21 cellular contexts compared by ENCODE assay signal in genomic region chr11:66907751-66908173, GRCh38. TPM values are rescaled to one million over a fixed set of nuclear protein-coding genes. Genes with fewer than 3 reads are reported as not detected.
DNase-seq lines count a peak whose midpoint lies in the region; ATAC-seq and TF ChIP-seq lines count a peak whose summit lies in the region.
"Had no signal": no experiment of that assay in that cellular context is flagged by ENCODE, and none has a peak within 500 bp of the region (broad histone marks: within the 10 kb centered on the region; RNA-seq: fewer than 3 reads in every experiment).

No MANE protein-coding gene starts in this region.

- peaks cover 19% of the 10 kb centered on the region for H3F3A ChIP-seq in neural progenitor cell (ENCODE audit: low read depth)

- peaks cover 8% of the 10 kb centered on the region for H4K20me1 ChIP-seq in neural progenitor cell (ENCODE audit: low read depth)

- no peaks in the 10 kb centered on the region for H3K9me3 Mint-ChIP-seq in neural progenitor cell
- H3K9me3 Mint-ChIP-seq: CD14-positive monocyte; natural killer cell treated with Interleukin-12 subunit alpha and Interleukin-12 subunit beta and Interleukin-15 and Interleukin-18, amount 100 ng/mL, for 72 hours; stimulated activated naive CD8-positive, alpha-beta T cell treated with anti-CD3 and anti-CD28 coated beads, Interleukin-15, amount 100 ng/mL, for 72 hours had no signal

- peaks cover 8% of the 10 kb centered on the region for H3K27me3 Mint-ChIP-seq in neural progenitor cell (ENCODE audit: insufficient read depth, low read depth)
- H3K27me3 Mint-ChIP-seq: stimulated activated naive CD8-positive, alpha-beta T cell treated with anti-CD3 and anti-CD28 coated beads, Interleukin-15, amount 100 ng/mL, for 72 hours had no signal

- no peaks in the 10 kb centered on the region for H3K36me3 Mint-ChIP-seq in neural progenitor cell
- H3K36me3 Mint-ChIP-seq: CD14-positive monocyte; natural killer cell treated with Interleukin-12 subunit alpha and Interleukin-12 subunit beta and Interleukin-15 and Interleukin-18, amount 100 ng/mL, for 72 hours had no signal

- H3K4me3 ChIP-seq in left ventricle myocardium inferior (no peak overlapping the region), neural progenitor cell (no peak overlapping the region)
- H3K4me3 ChIP-seq: ascending aorta, colonic mucosa, MG63 had no signal

- no peaks in the 10 kb centered on the region for H3K27me3 ChIP-seq in left ventricle myocardium inferior (ENCODE audit: low read depth)
- H3K27me3 ChIP-seq in neural progenitor cell, result no peaks in the 10 kb centered on the region
- H3K27me3 ChIP-seq: ascending aorta, colonic mucosa, MG63 had no signal

- H3K36me3 ChIP-seq in left ventricle myocardium inferior (no peaks in the 10 kb centered on the region), neural progenitor cell (no peaks in the 10 kb centered on the region)
- H3K36me3 ChIP-seq: ascending aorta, colonic mucosa, MG63 had no signal

- no peaks in the 10 kb centered on the region for H3K79me2 ChIP-seq in neural progenitor cell (ENCODE audit: low read depth)

- no peaks in the 10 kb centered on the region for H3K9me3 ChIP-seq in left ventricle myocardium inferior (replicated peaks)
- no peaks in the 10 kb centered on the region for H3K9me3 ChIP-seq in neural progenitor cell (ENCODE audit: low read depth)
- H3K9me3 ChIP-seq: ascending aorta, colonic mucosa, MG63 had no signal

- DNase-seq in ELF-1 (ENCODE audit: low read depth, low spot score) (peak; percentile 48), SW480 (ENCODE audit: low spot score) (peak; percentile 53), left ventricle myocardium inferior (no peak), neural progenitor cell (ENCODE audit: low spot score) (no peak), glomerular visceral epithelial cell (ENCODE audit: extremely low spot score) (no peak), KBM-7 (no peak), pons (ENCODE audit: low spot score) (no peak)
- DNase-seq: activated CD4-positive, alpha-beta T cell treated with anti-CD3 and anti-CD28 coated beads, Interleukin-2, amount 50 U/mL, for 1 hour; activated naive CD4-positive, alpha-beta T cell treated with Interleukin-2 at 50 U/mL for 16 hours; colonic mucosa; DMS53; foreskin fibroblast; MG63; NCI-H345; stimulated activated CD4-positive, alpha-beta T cell treated with anti-CD3 and anti-CD28 coated beads, Interleukin-1b, Interleukin-23, amount 100 ng/mL, for 48 hours; stimulated activated naive CD8-positive, alpha-beta T cell treated with anti-CD3 and anti-CD28 coated beads, Interleukin-15, amount 100 ng/mL, for 72 hours; SW 1271 had no signal

- in situ Hi-C loops in KBM-7 (cut with MboI; ENCODE audit: low pct_unique_long_range_greater_than_20kb, low sequenced_read_pairs), result no loop called here

- no peak overlapping the region for H2AFZ ChIP-seq in neural progenitor cell (replicated peaks)

- peaks cover 14% of the 10 kb centered on the region for H3K4me1 ChIP-seq in left ventricle myocardium inferior
- peaks cover 22% of the 10 kb centered on the region for H3K4me1 ChIP-seq in neural progenitor cell
- H3K4me1 ChIP-seq: ascending aorta, colonic mucosa had no signal

- no peak overlapping the region for H3K4me2 ChIP-seq in neural progenitor cell

- peaks cover 46% of the 10 kb centered on the region for H3K4me1 Mint-ChIP-seq in neural progenitor cell
- H3K4me1 Mint-ChIP-seq: CD14-positive monocyte; stimulated activated naive CD8-positive, alpha-beta T cell treated with anti-CD3 and anti-CD28 coated beads, Interleukin-15, amount 100 ng/mL, for 72 hours had no signal

- no peak overlapping the region for H3K9ac ChIP-seq in neural progenitor cell

- no peak for TF ChIP-seq CTCF in left ventricle myocardium inferior (IDR thresholded peaks at IDR 0.05; ENCODE audit: borderline replicate concordance)
- no peak for TF ChIP-seq CTCF in neural progenitor cell (IDR thresholded peaks at IDR 0.05)

- peak overlapping the region; percentile 9 for H3K27ac Mint-ChIP-seq in neural progenitor cell
- H3K27ac Mint-ChIP-seq: natural killer cell treated with Interleukin-12 subunit alpha and Interleukin-12 subunit beta and Interleukin-15 and Interleukin-18, amount 100 ng/mL, for 72 hours had no signal

- peak overlapping the region; percentile 12 for H3K27ac ChIP-seq in left ventricle myocardium inferior (replicated peaks)
- H3K27ac ChIP-seq in neural progenitor cell, result no peak overlapping the region
- H3K27ac ChIP-seq: ascending aorta, colonic mucosa had no signal

- no peak overlapping the region for H3K4me3 Mint-ChIP-seq in neural progenitor cell
- H3K4me3 Mint-ChIP-seq: CD14-positive monocyte; natural killer cell treated with Interleukin-12 subunit alpha and Interleukin-12 subunit beta and Interleukin-15 and Interleukin-18, amount 100 ng/mL, for 72 hours; stimulated activated naive CD8-positive, alpha-beta T cell treated with anti-CD3 and anti-CD28 coated beads, Interleukin-15, amount 100 ng/mL, for 72 hours had no signal

- intact Hi-C loops in left ventricle myocardium inferior (cut with micrococcal nuclease), result no loop called here

- no peak for ATAC-seq in GM18868 (IDR thresholded peaks at IDR 0.05; ENCODE audit: unreplicated experiment)
- ATAC-seq: natural killer cell treated with Interleukin-12 subunit alpha and Interleukin-12 subunit beta and Interleukin-15 and Interleukin-18, amount 100 ng/mL, for 72 hours; stimulated activated naive CD8-positive, alpha-beta T cell treated with anti-CD3 and anti-CD28 coated beads, Interleukin-15, amount 100 ng/mL, for 72 hours had no signal

RNA-seq across cellular contexts. Expression of gene PC, which starts 50.4 kb away (rescaled TPM):
- total RNA-seq in left ventricle myocardium inferior (10.3 TPM), neural progenitor cell (ENCODE audit: low replicate concordance) (11.4 and 20.4 TPM in 2 replicates)

RNA-seq across cellular contexts. Expression of gene LRFN4, which starts 50.9 kb away (rescaled TPM):
- total RNA-seq in left ventricle myocardium inferior (13.5 TPM), neural progenitor cell (ENCODE audit: low replicate concordance) (6.7 and 27.9 TPM in 2 replicates)

Comparison
In these comparisons a context has a peak if more than half of its experiments do, and no peak if none do; other contexts are left out.
1. DNase-seq: peak in ELF-1 (single experiment) and SW480 (single experiment); none in left ventricle myocardium inferior (single experiment), neural progenitor cell (single experiment), glomerular visceral epithelial cell (single experiment), KBM-7 (single experiment) and pons (single experiment).